8 cellular contexts compared by ENCODE assay signal in the genomic region with DNA sequence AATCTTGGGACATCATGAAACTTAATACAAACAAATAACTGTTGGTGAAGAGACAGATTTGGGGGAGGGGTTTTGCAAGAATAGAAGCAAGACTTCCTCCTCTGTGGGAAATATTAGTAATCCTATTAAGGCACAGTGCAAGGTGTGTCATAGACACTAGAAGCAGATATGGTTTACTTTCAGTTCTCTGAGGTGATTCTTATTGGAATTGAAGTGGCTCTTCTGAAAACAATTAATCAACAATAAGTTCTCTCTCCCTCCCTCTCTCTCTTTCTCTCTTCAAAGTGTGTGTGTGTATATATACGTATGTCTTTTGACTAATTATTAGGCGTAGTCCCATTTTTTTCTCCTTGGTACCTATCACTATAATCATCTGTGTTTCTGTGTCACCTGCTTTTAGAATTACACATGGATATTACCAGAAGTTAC.
A peak's percentile ranks its signal among the peaks of the same experiment; 100 is the strongest.
DNase-seq lines count a peak whose midpoint lies in the region; ATAC-seq and TF ChIP-seq lines count a peak whose summit lies in the region.

No MANE protein-coding gene starts in this region.

- H3K36me3 Mint-ChIP-seq in stimulated activated naive CD8-positive, alpha-beta T cell treated with anti-CD3 and anti-CD28 coated beads, Interleukin-15, Interleukin-2, amounts not matched to agents 100 ng/mL and 50 ng/mL, for 24 hours (ENCODE audit: low read depth), result peaks cover 9% of the 10 kb centered on the region

- H3K27me3 ChIP-seq in foreskin keratinocyte, result no peaks in the 10 kb centered on the region

- H3K27me3 Mint-ChIP-seq in stimulated activated naive CD8-positive, alpha-beta T cell treated with anti-CD3 and anti-CD28 coated beads, Interleukin-15, Interleukin-2, amounts not matched to agents 100 ng/mL and 50 ng/mL, for 24 hours, result no peaks in the 10 kb centered on the region

- peak overlapping the region; percentile 86 for H3K4me3 Mint-ChIP-seq in stimulated activated naive CD8-positive, alpha-beta T cell treated with anti-CD3 and anti-CD28 coated beads, Interleukin-15, Interleukin-2, amounts not matched to agents 100 ng/mL and 50 ng/mL, for 24 hours

- peak; percentile 29 for DNase-seq in RPMI8226
- no peak for DNase-seq in foreskin keratinocyte
- no peak for DNase-seq in HK-2 (ENCODE audit: unreplicated experiment)
- DNase-seq in NCI-H2227 (lab: John Stamatoyannopoulos, UW; ENCODE audit: unreplicated experiment), result no peak

- peak overlapping the region; percentile 67 for H3K27ac ChIP-seq in foreskin keratinocyte

- peak; percentile 37 for ATAC-seq in GM18519 (IDR thresholded peaks at IDR 0.05; ENCODE audit: low FRiP score, unreplicated experiment)
- peak; percentile 35 for ATAC-seq in HG02642 (IDR thresholded peaks at IDR 0.05; ENCODE audit: poor library complexity, unreplicated experiment)
- peak; percentile 56 for ATAC-seq in foreskin keratinocyte
- no peak for ATAC-seq in HG02970 (IDR thresholded peaks at IDR 0.05; ENCODE audit: low FRiP score, unreplicated experiment)

- H3K9me3 Mint-ChIP-seq in stimulated activated naive CD8-positive, alpha-beta T cell treated with anti-CD3 and anti-CD28 coated beads, Interleukin-15, Interleukin-2, amounts not matched to agents 100 ng/mL and 50 ng/mL, for 24 hours, result no peaks in the 10 kb centered on the region

- TF ChIP-seq CTCF in foreskin keratinocyte (conservative IDR thresholded peaks at IDR 0.05), result no peak

- peaks cover 97% of the 10 kb centered on the region for H3K4me1 Mint-ChIP-seq in stimulated activated naive CD8-positive, alpha-beta T cell treated with anti-CD3 and anti-CD28 coated beads, Interleukin-15, Interleukin-2, amounts not matched to agents 100 ng/mL and 50 ng/mL, for 24 hours (ENCODE audit: low read depth)

- H3K27ac Mint-ChIP-seq in stimulated activated naive CD8-positive, alpha-beta T cell treated with anti-CD3 and anti-CD28 coated beads, Interleukin-15, Interleukin-2, amounts not matched to agents 100 ng/mL and 50 ng/mL, for 24 hours, result peak overlapping the region; percentile 99

- peaks cover 47% of the 10 kb centered on the region for H3K4me1 ChIP-seq in foreskin keratinocyte
